13 cellular contexts compared by ENCODE assay signal in genomic region chr3:64717872-64718613, GRCh38. TPM values are rescaled to one million over a fixed set of nuclear protein-coding genes. Genes with fewer than 3 reads are reported as not detected.
DNase-seq lines count a peak whose midpoint lies in the region; ATAC-seq and TF ChIP-seq lines count a peak whose summit lies in the region.
"Had no signal": no experiment of that assay in that cellular context is flagged by ENCODE, and none has a peak within 500 bp of the region (broad histone marks: within the 10 kb centered on the region; RNA-seq: fewer than 3 reads in every experiment).

No MANE protein-coding gene starts in this region.

- H3K9me3 Mint-ChIP-seq in brain: no peaks in the 10 kb centered on the region

- TF ChIP-seq CTCF in heart left ventricle (IDR thresholded peaks at IDR 0.05): peak; percentile 23 to 62 (median 49)
- peak in 1 of 2 donors; percentile 61 for TF ChIP-seq CTCF in right atrium auricular region (IDR thresholded peaks at IDR 0.05)
- TF ChIP-seq CTCF in brain (conservative IDR thresholded peaks at IDR 0.05): peak; percentile 51 to 71
- peak; percentile 43 for TF ChIP-seq CTCF in kidney epithelial cell (IDR thresholded peaks at IDR 0.05; ENCODE audit: insufficient read depth, low read length, poor library complexity, severe bottlenecking)

- 85 to 89% (median 87%) methylated on average over 5 of the region's 5 CpGs for WGBS in heart left ventricle, 4 donors

- ATAC-seq in heart left ventricle: no peak
- ATAC-seq: left ventricle myocardium superior had no signal

- intact Hi-C loops in heart left ventricle (cut with DNase I): no loop called here

- no peak for DNase-seq in heart left ventricle
- DNase-seq in right atrium auricular region (ENCODE audit: low spot score): no peak
- no peak for DNase-seq in kidney epithelial cell (ENCODE audit: low read depth)
- DNase-seq in GDM1 (lab: John Stamatoyannopoulos, UW): no peak
- DNase-seq in activated CD4-positive, alpha-beta T cell treated with anti-CD3 and anti-CD28 coated beads, Interleukin-2, amount 50 U/mL, for 48 hours: no peak
- DNase-seq in islet precursor cell: no peak
- DNase-seq in epidermal melanocyte (ENCODE audit: insufficient read length, low spot score): no peak
- DNase-seq: activated naive CD4-positive, alpha-beta T cell; left ventricle myocardium superior; NCI-H2029; SHP77 had no signal

- H3K4me1 ChIP-seq in heart left ventricle (peaks cover 0 to 21% (median 9%) of the 10 kb centered on the region in 12 donors), right atrium auricular region (no peaks in the 10 kb centered on the region)

- H3K4me3 ChIP-seq in heart left ventricle: no peak overlapping the region
- no peak overlapping the region for H3K4me3 ChIP-seq in right atrium auricular region
- H3K4me3 ChIP-seq in kidney epithelial cell (ENCODE audit: low read depth, low read length): no peak overlapping the region
- H3K4me3 ChIP-seq: BLaER1 treated with 17β-estradiol and CSF1 and Interleukin-3, amounts not matched to agents 10 nM and 100 nM had no signal

- no peaks in the 10 kb centered on the region for H3K36me3 ChIP-seq in heart left ventricle
- no peaks in the 10 kb centered on the region for H3K36me3 ChIP-seq in right atrium auricular region
- H3K36me3 ChIP-seq in kidney epithelial cell (ENCODE audit: control insufficient read depth, insufficient read depth, low read length): no peaks in the 10 kb centered on the region
- H3K36me3 ChIP-seq: BLaER1 treated with 17β-estradiol and CSF1 and Interleukin-3, amounts not matched to agents 10 nM and 100 nM had no signal

- no peaks in the 10 kb centered on the region for H3K4me1 Mint-ChIP-seq in brain

- no peaks in the 10 kb centered on the region for H3K9me3 ChIP-seq in heart left ventricle
- H3K9me3 ChIP-seq in right atrium auricular region: no peaks in the 10 kb centered on the region
- H3K9me3 ChIP-seq: BLaER1 treated with 17β-estradiol and CSF1 and Interleukin-3, amounts not matched to agents 10 nM and 100 nM had no signal

- TF ChIP-seq POLR2A in heart left ventricle (IDR thresholded peaks at IDR 0.05): no peak

- H3K27ac Mint-ChIP-seq in brain: no peak overlapping the region

- H3K27me3 Mint-ChIP-seq in brain: no peaks in the 10 kb centered on the region

- no peaks in the 10 kb centered on the region for H3K36me3 Mint-ChIP-seq in brain

- H3K27ac ChIP-seq in heart left ventricle (no peak overlapping the region), right atrium auricular region (no peak overlapping the region)
- H3K27ac ChIP-seq: BLaER1 treated with 17β-estradiol and CSF1 and Interleukin-3, amounts not matched to agents 10 nM and 100 nM had no signal

- H3K27me3 ChIP-seq in heart left ventricle: no peaks in the 10 kb centered on the region
- H3K27me3 ChIP-seq in right atrium auricular region: no peaks in the 10 kb centered on the region
- no peaks in the 10 kb centered on the region for H3K27me3 ChIP-seq in kidney epithelial cell (ENCODE audit: control insufficient read depth, insufficient read depth, low read length)
- H3K27me3 ChIP-seq: BLaER1 treated with 17β-estradiol and CSF1 and Interleukin-3, amounts not matched to agents 10 nM and 100 nM had no signal

- H3K4me3 Mint-ChIP-seq in brain: no peak overlapping the region

RNA-seq across cellular contexts. Expression of gene ADAMTS9, which starts 30.2 kb away (rescaled TPM):
- 10 to 100 TPM; 11.3 to 74.4 (median 18.8) TPM for total RNA-seq in heart left ventricle
- polyA plus RNA-seq in heart left ventricle: 10 to 100 TPM; 12.1 to 25.2 TPM
- 10 to 100 TPM; 20.2 to 21.0 TPM for total RNA-seq in right atrium auricular region
- 2.7 TPM for polyA plus RNA-seq in brain (ENCODE audit: insufficient read depth, low read depth, low replicate concordance)
- 211 and 217 TPM in 2 replicates for total RNA-seq in kidney epithelial cell
